Comparison of ENCODE assay signal across 6 cellular contexts in the genomic region with DNA sequence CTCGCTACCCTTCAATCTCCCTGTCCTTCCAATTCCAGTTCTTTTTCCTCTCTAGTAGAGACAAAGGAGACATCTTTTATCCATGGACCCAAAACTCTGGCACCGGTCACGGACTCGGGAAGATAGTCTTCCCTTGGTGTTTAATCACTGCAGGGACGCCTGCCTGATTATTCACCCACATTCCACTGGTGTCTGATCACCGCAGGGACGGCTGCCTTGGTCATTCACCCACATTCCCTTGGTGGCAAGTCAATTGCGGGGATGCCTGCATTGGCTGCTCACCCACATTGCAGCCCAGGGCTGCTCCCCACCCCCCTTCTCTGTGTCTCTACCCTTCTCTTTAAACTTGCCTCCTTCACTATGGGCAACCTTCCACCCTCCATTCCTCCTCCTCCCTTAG.
DNase-seq lines count a peak whose midpoint lies in the region; TF ChIP-seq lines count a peak whose summit lies in the region.
"Not testable (repeated sequence)": the region's sequence is repeated elsewhere in the genome, so short reads cannot be mapped to it uniquely, and the experiment has no call there.

No MANE protein-coding gene starts in this region.

- TF ChIP-seq CTCF in MCF 10A (IDR thresholded peaks at IDR 0.05; ENCODE audit: unreplicated experiment); nephron progenitor cell (IDR thresholded peaks at IDR 0.05): not testable (repeated sequence)

- not testable (repeated sequence) for H3K27me3 ChIP-seq in GM23248 (replicated peaks; ENCODE audit: insufficient read depth); SJCRH30

- intact Hi-C loops in MCF 10A (cut with micrococcal nuclease), result not testable (repeated sequence)

- not testable (repeated sequence) for H2AFZ ChIP-seq in GM23248

- not testable (repeated sequence) for H3K36me3 ChIP-seq in GM23248 (ENCODE audit: low read depth); SJCRH30

- peaks cover 11% of the 10 kb centered on the region for H3K9me3 Mint-ChIP-seq in MCF 10A (ENCODE audit: unreplicated experiment)
- peaks cover 14% of the 10 kb centered on the region for H3K9me3 Mint-ChIP-seq in nephron progenitor cell

- H3K4me1 Mint-ChIP-seq in MCF 10A (ENCODE audit: insufficient read depth, unreplicated experiment), result peaks cover 18% of the 10 kb centered on the region
- not testable (repeated sequence) for H3K4me1 Mint-ChIP-seq in nephron progenitor cell

- CTCF ChIA-PET in MCF 10A (lab: Yijun Ruan, JAX), result interaction anchor here (0.7 kb wide), 1 partner anchor 1193 kb away, joined by 4 read pairs; no protein-coding TSS in a partner anchor

- BruUV-seq in MCF 10A (replicated peaks; lab: Mats Ljungman, UMichigan), result not testable (repeated sequence)

- H3K27ac ChIP-seq in GM23248, SJCRH30: not testable (repeated sequence)

- peaks cover 11% of the 10 kb centered on the region; the same call in 1 of the 2 replicates for H3K4me1 ChIP-seq in GM23248 (ENCODE audit: insufficient read depth)
- not testable (repeated sequence) for H3K4me1 ChIP-seq in SJCRH30

- not testable (repeated sequence) for H3K9ac ChIP-seq in GM23248

- H3K4me3 ChIP-seq in GM23248, SJCRH30: not testable (repeated sequence)

- POLR2A ChIA-PET in MCF 10A (lab: Yijun Ruan, JAX), result not testable (repeated sequence)

- H3K27ac Mint-ChIP-seq in MCF 10A (ENCODE audit: low read depth, unreplicated experiment), result not testable (repeated sequence)
- peak overlapping the region; percentile 66 for H3K27ac Mint-ChIP-seq in nephron progenitor cell

- not testable (repeated sequence) for H3K9me2 ChIP-seq in GM23248 (ENCODE audit: insufficient read depth)

- not testable (repeated sequence) for H3K4me2 ChIP-seq in GM23248 (ENCODE audit: unreplicated experiment)

- in situ Hi-C loops in GM23248 (cut with MboI), result not testable (repeated sequence)

- WGBS in GM23248 (ENCODE audit: low coverage in 1 of 2, low lambda C conversion rate in 2 of 2, missing lambda C conversion rate in 2 of 2), 2 experiments, result 31 to 33% methylated on average over 8 of the region's 8 CpGs

- not testable (repeated sequence) for H3K36me3 Mint-ChIP-seq in MCF 10A (ENCODE audit: insufficient read depth, unreplicated experiment); nephron progenitor cell (ENCODE audit: low read depth)

- not testable (repeated sequence) for H3K79me2 ChIP-seq in GM23248 (ENCODE audit: insufficient read depth)

- H3K27me3 Mint-ChIP-seq in MCF 10A (ENCODE audit: insufficient read depth, unreplicated experiment), result not testable (repeated sequence)
- peaks cover 22% of the 10 kb centered on the region for H3K27me3 Mint-ChIP-seq in nephron progenitor cell (ENCODE audit: low read depth, poor library complexity)

- DNase-seq in EH (ENCODE audit: low read depth), result peak; percentile 69
- peak; percentile 60 for DNase-seq in GM23248
- peak; percentile 6 for DNase-seq in M059J (ENCODE audit: low read depth)
- peak; percentile 4 to 7 for DNase-seq in SJCRH30
- not testable (repeated sequence) for DNase-seq in MCF 10A (ENCODE audit: unreplicated experiment); nephron progenitor cell

- H4K20me1 ChIP-seq in GM23248 (ENCODE audit: insufficient read depth), result not testable (repeated sequence)

- peak overlapping the region; percentile 3 for H3K4me3 Mint-ChIP-seq in MCF 10A (ENCODE audit: unreplicated experiment)
- not testable (repeated sequence) for H3K4me3 Mint-ChIP-seq in nephron progenitor cell

- H3K9me3 ChIP-seq in GM23248 (ENCODE audit: low read depth); SJCRH30 (replicated peaks): not testable (repeated sequence)

- H3F3A ChIP-seq in GM23248 (ENCODE audit: insufficient read depth), result not testable (repeated sequence)
